In genomic region chrX:274904-275475, GRCh38 we compare ENCODE assay signal across 10 cellular contexts. TPM values are rescaled to one million over a fixed set of nuclear protein-coding genes. Genes with fewer than 3 reads are reported as not detected.
DNase-seq lines count a peak whose midpoint lies in the region; ATAC-seq, FAIRE-seq and TF ChIP-seq lines count a peak whose summit lies in the region.
"Had no signal": no experiment of that assay in that cellular context is flagged by ENCODE, and none has a peak within 500 bp of the region (broad histone marks: within the 10 kb centered on the region; RNA-seq: fewer than 3 reads in every experiment).

No MANE protein-coding gene starts in this region.

- no peak for FAIRE-seq in H1 (lab: Jason Lieb, UNC)
- FAIRE-seq: bronchial epithelial cell had no signal

- no peak overlapping the region for H2BK12ac ChIP-seq in H1 (ENCODE audit: low read depth, low read length)

- H3K36me3 ChIP-seq in mammary epithelial cell (ENCODE audit: insufficient read depth, low read length) (no peaks in the 10 kb centered on the region), H1 (ENCODE audit: control insufficient read depth in 2 of 4, insufficient read depth in 4 of 4, low read length in 3 of 4) (peaks cover 0 to 6% (median 0%) of the 10 kb centered on the region in 4 experiments; a peak in 2 of 8 replicates), mesodermal cell (ENCODE audit: control insufficient read depth, insufficient read depth, low read length) (no peaks in the 10 kb centered on the region), vagina (no peaks in the 10 kb centered on the region)

- H4K20me1 ChIP-seq in mammary epithelial cell (ENCODE audit: insufficient read depth, low read length) (no peaks in the 10 kb centered on the region), H1 (replicated peaks in 1 of 2; ENCODE audit: control insufficient read depth in 1 of 2, insufficient read depth in 2 of 2, low read length in 2 of 2) (peaks cover 0 to 2% of the 10 kb centered on the region in 2 experiments)

- in situ Hi-C loops in mammary epithelial cell (cut with MboI; ENCODE audit: low sequenced_read_pairs in 2 of 2) = no loop called here

- peak overlapping the region; percentile 62 for H3K18ac ChIP-seq in H1 (ENCODE audit: extremely low read depth, low read length)

- H3K4ac ChIP-seq in H1 (replicated peaks; ENCODE audit: insufficient read length, low read depth, low read length) = no peak overlapping the region

- dilution Hi-C loops in mammary epithelial cell (cut with HindIII; ENCODE audit: low sequenced_read_pairs) = no loop called here

- H4K5ac ChIP-seq in H1 (ENCODE audit: insufficient read length, low read depth, low read length) = no peak overlapping the region

- H3K4me2 ChIP-seq in mammary epithelial cell (ENCODE audit: insufficient read depth, low read depth, low read length) (no peak overlapping the region), H1 (ENCODE audit: insufficient read depth in 1 of 2, low read depth in 2 of 2, low read length in 2 of 2) (peak overlapping the region; percentile 92 to 99)

- H4K8ac ChIP-seq in H1 (ENCODE audit: extremely low read depth, insufficient read depth, low read length) = peak overlapping the region; percentile 39; the same call in 1 of the 2 replicates

- peak overlapping the region; percentile 78; the same call in 1 of the 2 replicates for H2BK5ac ChIP-seq in H1 (ENCODE audit: low read depth, low read length)

- no peak overlapping the region for H3K27ac Mint-ChIP-seq in MCF 10A (ENCODE audit: low read depth, unreplicated experiment)

- no peak overlapping the region for H3K9ac ChIP-seq in mammary epithelial cell (ENCODE audit: insufficient read depth, low read length)
- H3K9ac ChIP-seq in H1 (replicated peaks in 1 of 4; ENCODE audit: extremely low read depth in 1 of 4, low read depth in 3 of 4, low read length in 3 of 4) = no peak overlapping the region

- no peak overlapping the region for H3K23ac ChIP-seq in H1 (ENCODE audit: insufficient read length)

- H3K27me3 ChIP-seq in mammary epithelial cell (ENCODE audit: insufficient read depth, low read length) (no peaks in the 10 kb centered on the region), H1 (replicated peaks in 1 of 4; ENCODE audit: control insufficient read depth in 3 of 4, extremely low read depth in 1 of 4, insufficient read depth in 3 of 4, low read length in 3 of 4) (no peaks in the 10 kb centered on the region), vagina (no peaks in the 10 kb centered on the region)

- no peak for TF ChIP-seq POLR2A in H1 (IDR thresholded peaks at IDR 0.05; ENCODE audit: control extremely low read depth in 1 of 2, low read depth in 2 of 2, low read length in 2 of 2)
- no peak for TF ChIP-seq POLR2A in vagina (IDR thresholded peaks at IDR 0.05)

- ATAC-seq in HG02798 (IDR thresholded peaks at IDR 0.05; ENCODE audit: poor library complexity, unreplicated experiment) = no peak

- CTCF ChIA-PET in MCF 10A (lab: Yijun Ruan, JAX) = no interaction called here
- CTCF ChIA-PET in mammary epithelial cell (lab: Charles Lee; ENCODE audit: low non-redundant PET) = no interaction called here
- CTCF ChIA-PET in H1 (lab: Charles Lee; ENCODE audit: partially characterized antibody) = no interaction called here

- H3K27me3 Mint-ChIP-seq in MCF 10A (ENCODE audit: insufficient read depth, unreplicated experiment) = no peaks in the 10 kb centered on the region

- 0 out of 2 replicates have a peak overlapping the region, but pooled peaks have one; percentile 16 for H2BK15ac ChIP-seq in H1 (ENCODE audit: low read length)

- H3K9me3 ChIP-seq in mammary epithelial cell (replicated peaks; ENCODE audit: insufficient read depth, low read length) (no peaks in the 10 kb centered on the region), H1 (ENCODE audit: insufficient read depth in 2 of 2, low read depth in 1 of 2, low read length in 1 of 2) (no peaks in the 10 kb centered on the region), mesodermal cell (ENCODE audit: control insufficient read depth, low read length) (no peaks in the 10 kb centered on the region), vagina (no peaks in the 10 kb centered on the region)

- no peaks in the 10 kb centered on the region for H3K79me2 ChIP-seq in mammary epithelial cell (ENCODE audit: insufficient read depth, low read length)
- peaks cover 6 to 14% of the 10 kb centered on the region in 2 experiments; a peak in 2 of 4 replicates for H3K79me2 ChIP-seq in H1 (ENCODE audit: control insufficient read depth in 1 of 2, insufficient read depth in 2 of 2, low read length in 2 of 2)

- no peak for TF ChIP-seq CTCF in MCF 10A (IDR thresholded peaks at IDR 0.05; ENCODE audit: unreplicated experiment)
- TF ChIP-seq CTCF in mammary epithelial cell (conservative IDR thresholded peaks at IDR 0.05 in 1 of 2, IDR thresholded peaks at IDR 0.05 in 1 of 2; ENCODE audit: extremely low read depth in 1 of 2, insufficient read depth in 1 of 2, low read depth in 1 of 2, low read length in 2 of 2) = no peak
- no peak for TF ChIP-seq CTCF in H1 (IDR thresholded peaks at IDR 0.05; ENCODE audit: control extremely low read depth in 1 of 3, insufficient read depth in 1 of 3, low read depth in 1 of 3, low read length in 3 of 3)
- no peak for TF ChIP-seq CTCF in vagina (IDR thresholded peaks at IDR 0.05)

- POLR2A ChIA-PET in MCF 10A (lab: Yijun Ruan, JAX) (no interaction called here), H1 (lab: Charles Lee; ENCODE audit: partially characterized antibody) (no interaction called here)

- WGBS in mammary epithelial cell (ENCODE audit: low coverage, missing lambda C conversion rate) = 100% methylated on average over 1 of the region's 16 CpGs
- WGBS in H1 (ENCODE audit: extremely low coverage in 1 of 2, insufficient coverage in 1 of 2, insufficient read length in 1 of 2, insufficient replicate concordance in 2 of 2, low coverage in 1 of 2, low lambda C conversion rate in 2 of 2, missing lambda C conversion rate in 1 of 2), 2 experiments = 53% methylated on average over 9 of the region's 16 CpGs; no CpG with 5 or more reads in 1 of the 2 experiments
- 62 to 71% methylated on average over 11 to 15 of the region's 16 CpGs for WGBS in mesodermal cell (ENCODE audit: insufficient coverage in 2 of 2), 2 experiments

- peak overlapping the region; percentile 91 for H4K91ac ChIP-seq in H1 (replicated peaks; ENCODE audit: insufficient read length, low read length)

- H3K4me1 Mint-ChIP-seq in MCF 10A (ENCODE audit: insufficient read depth, unreplicated experiment) = no peaks in the 10 kb centered on the region

- TF ChIP-seq EP300 in H1 (IDR thresholded peaks at IDR 0.05; ENCODE audit: borderline replicate concordance in 1 of 2, low read depth in 2 of 2, low read length in 2 of 2) = no peak

- peaks cover 3% of the 10 kb centered on the region for H3K4me1 ChIP-seq in mammary epithelial cell (ENCODE audit: insufficient read depth, low read length)
- peaks cover 0 to 20% (median 12%) of the 10 kb centered on the region in 4 experiments; a peak in 6 of 7 replicates for H3K4me1 ChIP-seq in H1 (replicated peaks in 1 of 4; ENCODE audit: control insufficient read depth in 3 of 4, insufficient read depth in 4 of 4, low read length in 3 of 4)
- H3K4me1 ChIP-seq in mesodermal cell (ENCODE audit: control insufficient read depth, insufficient read depth, low read length, poor library complexity, severe bottlenecking) = no peaks in the 10 kb centered on the region
- peaks cover 19% of the 10 kb centered on the region for H3K4me1 ChIP-seq in vagina

- H3K4me3 ChIP-seq in mammary epithelial cell (replicated peaks in 1 of 3; ENCODE audit: insufficient read depth in 1 of 3, low read depth in 2 of 3, low read length in 3 of 3) (no peak overlapping the region), H1 (ENCODE audit: extremely low read depth in 1 of 4, insufficient read depth in 2 of 4, low read depth in 3 of 4, low read length in 4 of 4) (peak overlapping the region in 3 of 4 experiments; percentile 74 to 78 (median 76); a peak in 6 of 8 replicates), mesodermal cell (ENCODE audit: extremely low read depth, insufficient read depth, low read length, poor library complexity, severe bottlenecking) (peak overlapping the region; percentile 54), vagina (peak overlapping the region; percentile 53 to 55)

- H2BK120ac ChIP-seq in H1 (replicated peaks; ENCODE audit: low read depth, low read length) = peak overlapping the region; percentile 24

- BruUV-seq in MCF 10A (replicated peaks; lab: Mats Ljungman, UMichigan) = no TSS peak
- BruUV-seq in mammary epithelial cell (replicated peaks; lab: Mats Ljungman, UMichigan) = no TSS peak

- H3K14ac ChIP-seq in H1 (ENCODE audit: insufficient read length) = no peak overlapping the region

- peak overlapping the region; percentile 29 for H3K4me3 Mint-ChIP-seq in MCF 10A (ENCODE audit: unreplicated experiment)

- H3K27ac ChIP-seq in mammary epithelial cell (ENCODE audit: insufficient read depth, low read depth, low read length) (no peak overlapping the region), H1 (ENCODE audit: low read depth, low read length) (no peak overlapping the region; the same call in 1 of the 2 replicates), mesodermal cell (ENCODE audit: low read depth, low read length, severe bottlenecking) (no peak overlapping the region), vagina (no peak overlapping the region)

- no peak for TF ChIP-seq RAD21 in H1 (IDR thresholded peaks at IDR 0.05 in 1 of 2, conservative IDR thresholded peaks at IDR 0.05 in 1 of 2; ENCODE audit: low read depth in 2 of 2, low read length in 2 of 2)

- H3K23me2 ChIP-seq in H1 (ENCODE audit: low read depth, low read length) = peaks cover 21% of the 10 kb centered on the region

- no peaks in the 10 kb centered on the region for H3K9me3 Mint-ChIP-seq in MCF 10A (ENCODE audit: unreplicated experiment)

- intact Hi-C loops in MCF 10A (cut with micrococcal nuclease) (no loop called here), mammary epithelial cell (cut with micrococcal nuclease) (no loop called here), vagina (cut with DNase I) (no loop called here)

- no peak overlapping the region; the same call in 1 of the 2 replicates for H2AK5ac ChIP-seq in H1 (ENCODE audit: low read depth, low read length)

- peaks cover 3% of the 10 kb centered on the region for H3K79me1 ChIP-seq in H1 (ENCODE audit: low read depth, low read length)

- DNase-seq in MCF 10A (ENCODE audit: unreplicated experiment) (no peak), mammary epithelial cell (no peak), H1 (ENCODE audit: low read depth in 1 of 2, low spot score in 2 of 2) (peak in 1 of 2 experiments; percentile 71), vagina (ENCODE audit: extremely low spot score in 2 of 2) (no peak), COLO829 (ENCODE audit: low spot score) (no peak), NCI-H2171 (lab: John Stamatoyannopoulos, UW) (no peak)
- DNase-seq: NCI-H1694 had no signal

- peak overlapping the region; percentile 51 for H3K56ac ChIP-seq in H1 (replicated peaks; ENCODE audit: insufficient read length, low read depth, low read length)

- no peak overlapping the region for H2AFZ ChIP-seq in mammary epithelial cell (ENCODE audit: low read depth, low read length)
- H2AFZ ChIP-seq in H1 (ENCODE audit: low read length) = no peak overlapping the region

- no peaks in the 10 kb centered on the region for H3K36me3 Mint-ChIP-seq in MCF 10A (ENCODE audit: insufficient read depth, unreplicated experiment)

- H2BK20ac ChIP-seq in H1 (ENCODE audit: low read length) = no peak overlapping the region

RNA-seq across cellular contexts. Expression of gene PLCXD1, which starts 6.2 kb away (rescaled TPM):
- total RNA-seq in MCF 10A (2022) = 7.6 and 12.0 TPM in 2 replicates
- total RNA-seq in mammary epithelial cell = 1 to 10 TPM; 4.3 to 9.8 TPM
- polyA plus RNA-seq in mammary epithelial cell = 6.6 TPM
- polyA minus RNA-seq in mammary epithelial cell = 20.4 TPM
- 124 and 128 TPM in 2 replicates for total RNA-seq in H1 (2021; fragmentation: NEBNext Ultra II Directional; extraction: Animal tissue kit (Norgen Biotek cat#: 25700))
- 93.6 and 134 TPM in 2 replicates for polyA plus RNA-seq in H1 (2011; rRNA removed)
- polyA plus RNA-seq in H1 (2011; cell fraction: cytosol; rRNA removed) = 112 TPM
- polyA plus RNA-seq in H1 (2011; cell fraction: nucleus; rRNA removed) = 188 TPM
- 100 to 153 TPM (median 126 TPM) in 4 replicates for polyA plus RNA-seq in H1 (2012, experiment 1 of 2)
- polyA plus RNA-seq in H1 (2012, experiment 2 of 2) = 109 TPM
- 53.1 TPM for polyA plus RNA-seq in H1 (2013, experiment 1 of 2)
- polyA plus RNA-seq in H1 (2013, experiment 2 of 2) = 49.5 TPM
- polyA minus RNA-seq in H1 (2011; rRNA and poly(A)+ RNA removed) = 95.0 and 156 TPM in 2 replicates
- polyA minus RNA-seq in H1 (2011; cell fraction: cytosol; rRNA and poly(A)+ RNA removed) = 121 TPM
- polyA minus RNA-seq in H1 (2011; cell fraction: nucleus; rRNA and poly(A)+ RNA removed) = 94.0 TPM
- polyA plus RNA-seq in mesodermal cell (2013, experiment 1 of 2) = 38.6 TPM
- polyA plus RNA-seq in mesodermal cell (2013, experiment 2 of 2) = 29.2 TPM
- total RNA-seq in vagina = 14.0 TPM

RNA-seq across cellular contexts. Expression of gene GTPBP6, which starts 43.6 kb away (rescaled TPM):
- total RNA-seq in MCF 10A (2022) = 54.9 and 73.4 TPM in 2 replicates
- 10 to 100 TPM; 28.0 to 46.7 TPM for total RNA-seq in mammary epithelial cell
- polyA plus RNA-seq in mammary epithelial cell = 30.4 TPM
- 16.0 TPM for polyA minus RNA-seq in mammary epithelial cell
- total RNA-seq in H1 (2021; fragmentation: NEBNext Ultra II Directional; extraction: Animal tissue kit (Norgen Biotek cat#: 25700)) = 55.4 and 57.1 TPM in 2 replicates
- 33.9 and 59.0 TPM in 2 replicates for polyA plus RNA-seq in H1 (2011; rRNA removed)
- 56.3 TPM for polyA plus RNA-seq in H1 (2011; cell fraction: cytosol; rRNA removed)
- polyA plus RNA-seq in H1 (2011; cell fraction: nucleus; rRNA removed) = 61.5 TPM
- polyA plus RNA-seq in H1 (2012, experiment 1 of 2) = 26.6 to 55.2 TPM (median 54.8 TPM) in 4 replicates
- 40.7 TPM for polyA plus RNA-seq in H1 (2012, experiment 2 of 2)
- polyA plus RNA-seq in H1 (2013, experiment 1 of 2) = 35.4 TPM
- 32.3 TPM for polyA plus RNA-seq in H1 (2013, experiment 2 of 2)
- 17.9 and 18.5 TPM in 2 replicates for polyA minus RNA-seq in H1 (2011; rRNA and poly(A)+ RNA removed)
- polyA minus RNA-seq in H1 (2011; cell fraction: cytosol; rRNA and poly(A)+ RNA removed) = 23.8 TPM
- 18.8 TPM for polyA minus RNA-seq in H1 (2011; cell fraction: nucleus; rRNA and poly(A)+ RNA removed)
- 41.1 TPM for polyA plus RNA-seq in mesodermal cell (2013, experiment 1 of 2)
- 37.4 TPM for polyA plus RNA-seq in mesodermal cell (2013, experiment 2 of 2)
- 30.9 TPM for total RNA-seq in vagina

Comparison
In these comparisons a context has a peak if more than half of its experiments do, and no peak if none do; other contexts are left out.
1. H3K4me3 ChIP-seq: peak in H1 (3 of 4), mesodermal cell (single experiment) and vagina (2 of 2); none in mammary epithelial cell (0 of 3).